Comparison of ENCODE assay signal across 10 cellular contexts in the genomic region with DNA sequence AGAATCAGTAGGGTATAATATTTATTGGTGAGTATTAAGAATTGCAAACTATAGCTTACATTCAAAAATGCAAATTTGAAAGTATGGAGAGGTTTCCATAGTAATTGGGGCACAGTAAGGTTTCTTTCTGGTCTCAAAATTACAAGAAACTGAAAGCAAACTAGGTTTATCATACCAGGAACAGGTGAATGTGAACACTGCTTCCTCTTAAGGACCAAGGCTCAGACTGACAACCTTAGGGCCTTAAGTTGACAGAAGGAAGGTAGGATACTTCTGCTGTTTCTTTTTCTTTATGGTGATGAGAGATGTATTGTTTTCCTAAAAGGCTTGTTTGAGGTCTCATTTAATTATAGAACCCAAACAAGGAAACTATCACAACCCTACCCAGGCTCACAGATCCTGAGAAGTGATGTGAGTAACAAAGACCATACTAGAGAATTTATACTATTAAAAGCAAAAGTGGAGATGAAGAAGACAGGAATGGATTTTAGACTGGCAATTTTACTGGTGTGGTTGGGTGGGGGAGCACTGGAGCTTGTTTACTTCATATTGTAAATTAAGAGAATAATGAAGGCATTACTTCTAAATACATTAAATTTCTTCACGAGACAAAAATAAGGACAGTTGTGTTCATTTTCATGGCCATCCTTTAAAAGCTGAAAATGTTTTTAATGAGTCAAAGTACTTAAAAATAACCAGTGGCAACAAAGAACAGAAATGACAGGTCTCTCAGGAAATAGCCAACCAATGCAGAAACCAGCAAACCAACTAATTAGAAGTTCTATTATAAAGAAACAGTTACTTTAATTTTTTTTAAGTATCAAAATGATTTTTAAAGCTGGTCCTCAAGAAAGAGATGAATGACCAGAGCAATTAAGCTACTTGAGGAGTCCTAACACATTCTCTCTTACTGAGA. TPM values are rescaled to one million over a fixed set of nuclear protein-coding genes. Genes with fewer than 3 reads are reported as not detected.
DNase-seq lines count a peak whose midpoint lies in the region; ATAC-seq and TF ChIP-seq lines count a peak whose summit lies in the region.
"Had no signal": no experiment of that assay in that cellular context is flagged by ENCODE, and none has a peak within 500 bp of the region (broad histone marks: within the 10 kb centered on the region; RNA-seq: fewer than 3 reads in every experiment).

No MANE protein-coding gene starts in this region.

- H3K36me3 Mint-ChIP-seq in activated naive CD4-positive, alpha-beta T cell treated with anti-CD3 and anti-CD28 coated beads for 36 hours (ENCODE audit: low read depth): peaks cover 12% of the 10 kb centered on the region
- peaks cover 29% of the 10 kb centered on the region for H3K36me3 Mint-ChIP-seq in activated naive CD8-positive, alpha-beta T cell treated with anti-CD3 and anti-CD28 coated beads, Interleukin-2, amount 10 ng/mL, durations not matched to agents 7 days and 5 days
- H3K36me3 Mint-ChIP-seq in Calu3 (ENCODE audit: insufficient read depth, unreplicated experiment): peaks cover 14% of the 10 kb centered on the region

- peak overlapping the region; percentile 84 for H3K27ac Mint-ChIP-seq in activated naive CD4-positive, alpha-beta T cell treated with anti-CD3 and anti-CD28 coated beads for 36 hours
- peak overlapping the region; percentile 80 for H3K27ac Mint-ChIP-seq in activated naive CD8-positive, alpha-beta T cell treated with anti-CD3 and anti-CD28 coated beads, Interleukin-2, amount 10 ng/mL, durations not matched to agents 7 days and 5 days
- no peak overlapping the region for H3K27ac Mint-ChIP-seq in Calu3 (ENCODE audit: unreplicated experiment)

- peak; percentile 78 for ATAC-seq in HG02884 (IDR thresholded peaks at IDR 0.05; ENCODE audit: unreplicated experiment)
- peak; percentile 87 for ATAC-seq in activated naive CD8-positive, alpha-beta T cell treated with anti-CD3 and anti-CD28 coated beads, Interleukin-2, amount 10 ng/mL, durations not matched to agents 7 days and 5 days (ENCODE audit: low read depth)

- H3K4me1 Mint-ChIP-seq in activated naive CD4-positive, alpha-beta T cell treated with anti-CD3 and anti-CD28 coated beads for 36 hours (ENCODE audit: low read depth): peaks cover 71% of the 10 kb centered on the region
- peaks cover 37% of the 10 kb centered on the region for H3K4me1 Mint-ChIP-seq in activated naive CD8-positive, alpha-beta T cell treated with anti-CD3 and anti-CD28 coated beads, Interleukin-2, amount 10 ng/mL, durations not matched to agents 7 days and 5 days
- H3K4me1 Mint-ChIP-seq in Calu3 (ENCODE audit: low read depth, unreplicated experiment): peaks cover 40% of the 10 kb centered on the region

- H3K36me3 ChIP-seq in subcutaneous abdominal adipose tissue (ENCODE audit: control insufficient read depth in 5 of 5, insufficient read depth in 5 of 5, low read length in 5 of 5) (peaks cover 6 to 19% (median 11%) of the 10 kb centered on the region in 5 donors), A673 (ENCODE audit: insufficient read depth, low read length, poor library complexity, severe bottlenecking) (peaks cover 13% of the 10 kb centered on the region)

- no peaks in the 10 kb centered on the region for H3K27me3 Mint-ChIP-seq in activated naive CD4-positive, alpha-beta T cell treated with anti-CD3 and anti-CD28 coated beads for 36 hours (ENCODE audit: low read depth)
- H3K27me3 Mint-ChIP-seq in activated naive CD8-positive, alpha-beta T cell treated with anti-CD3 and anti-CD28 coated beads, Interleukin-2, amount 10 ng/mL, durations not matched to agents 7 days and 5 days: no peaks in the 10 kb centered on the region
- H3K27me3 Mint-ChIP-seq in Calu3 (ENCODE audit: unreplicated experiment): no peaks in the 10 kb centered on the region

- no peaks in the 10 kb centered on the region for H3K9me3 Mint-ChIP-seq in activated naive CD4-positive, alpha-beta T cell treated with anti-CD3 and anti-CD28 coated beads for 36 hours
- no peaks in the 10 kb centered on the region for H3K9me3 Mint-ChIP-seq in activated naive CD8-positive, alpha-beta T cell treated with anti-CD3 and anti-CD28 coated beads, Interleukin-2, amount 10 ng/mL, durations not matched to agents 7 days and 5 days
- H3K9me3 Mint-ChIP-seq in Calu3 (ENCODE audit: low read depth, unreplicated experiment): no peaks in the 10 kb centered on the region
- H3K9me3 Mint-ChIP-seq: neural crest cell had no signal

- H3K4me1 ChIP-seq in subcutaneous abdominal adipose tissue (ENCODE audit: control insufficient read depth in 5 of 5, insufficient read depth in 5 of 5, low read length in 5 of 5) (peaks cover 0 to 17% (median 13%) of the 10 kb centered on the region in 5 donors), A673 (ENCODE audit: insufficient read depth, low read length, poor library complexity, severe bottlenecking) (peaks cover 12% of the 10 kb centered on the region)

- intact Hi-C loops in activated naive CD4-positive, alpha-beta T cell treated with anti-CD3 and anti-CD28 coated beads for 36 hours (cut with micrococcal nuclease): loop anchor here (1.0 to 10.0 kb wide), 6 partner anchors 22 to 638 kb away; partner anchors contain the start of genes ARFGEF2, CSE1L, PREX1 and STAU1
- intact Hi-C loops in A673 (cut with micrococcal nuclease; ENCODE audit: unreplicated experiment) (no loop called here), Calu3 (cut with micrococcal nuclease; ENCODE audit: unreplicated experiment) (no loop called here)

- H3K27me3 ChIP-seq in subcutaneous abdominal adipose tissue (ENCODE audit: control insufficient read depth in 5 of 5, insufficient read depth in 4 of 5, low read length in 5 of 5) (no peaks in the 10 kb centered on the region), A673 (replicated peaks; ENCODE audit: insufficient read depth, low read depth, low read length, poor library complexity) (no peaks in the 10 kb centered on the region)

- no TSS peak for BruUV-seq in A673 (replicated peaks; lab: Mats Ljungman, UMichigan)
- BruUV-seq in Calu3 (replicated peaks; lab: Mats Ljungman, UMichigan): no TSS peak

- CTCF ChIA-PET in activated naive CD4-positive, alpha-beta T cell treated with anti-CD3 and anti-CD28 coated beads for 36 hours (lab: Charles Lee): interaction anchor here (0.6 to 3.4 kb wide), 7 partner anchors 20 to 50 kb away, joined by 3 to 20 read pairs (median 5); no protein-coding TSS in a partner anchor
- CTCF ChIA-PET in A673 (lab: Charles Lee): no interaction called here
- CTCF ChIA-PET in Calu3 (lab: Charles Lee): interaction anchor here (0.5 to 1.2 kb wide), 3 partner anchors 13 to 50 kb away, joined by 3 to 5 read pairs (median 3); no protein-coding TSS in a partner anchor

- no peak overlapping the region for H3K9ac ChIP-seq in subcutaneous abdominal adipose tissue (ENCODE audit: low read length in 5 of 5)

- DNase-seq in activated naive CD4-positive, alpha-beta T cell treated with anti-CD3 and anti-CD28 coated beads for 36 hours: no peak
- DNase-seq in activated naive CD4-positive, alpha-beta T cell treated with Interleukin-2 at 50 U/mL for 16 hours: no peak
- DNase-seq in activated naive CD8-positive, alpha-beta T cell treated with anti-CD3 and anti-CD28 coated beads, Interleukin-2, amount 10 ng/mL, durations not matched to agents 7 days and 5 days: no peak
- DNase-seq in A673 (ENCODE audit: low spot score) (no peak), hepatic stellate cell (ENCODE audit: low spot score) (no peak), Calu3 (no peak)
- DNase-seq: Karpas-422 had no signal

- H3K27ac ChIP-seq in subcutaneous abdominal adipose tissue (ENCODE audit: low read depth, low read length): peak overlapping the region; percentile 2
- no peak overlapping the region for H3K27ac ChIP-seq in A673 (ENCODE audit: low read depth, low read length, poor library complexity, severe bottlenecking)

- POLR2A ChIA-PET in activated naive CD8-positive, alpha-beta T cell treated with anti-CD3 and anti-CD28 coated beads, Interleukin-2, amount 10 ng/mL, durations not matched to agents 7 days and 5 days (lab: Charles Lee): interaction anchor here (0.5 to 2.8 kb wide), 5 partner anchors 13 to 52 kb away, joined by 3 to 20 read pairs (median 6); partner anchors contain the start of genes DDX27 and STAU1
- POLR2A ChIA-PET in A673 (lab: Charles Lee; ENCODE audit: low non-redundant PET): no interaction called here

- no peaks in the 10 kb centered on the region for H3K9me3 ChIP-seq in subcutaneous abdominal adipose tissue (ENCODE audit: control insufficient read depth in 5 of 5, low read length in 5 of 5)
- no peaks in the 10 kb centered on the region for H3K9me3 ChIP-seq in A673 (ENCODE audit: low read depth, low read length, poor library complexity, severe bottlenecking)

- TF ChIP-seq CTCF in A673 (conservative IDR thresholded peaks at IDR 0.05; ENCODE audit: low read depth, low read length): no peak
- TF ChIP-seq CTCF in Calu3 (IDR thresholded peaks at IDR 0.05; ENCODE audit: unreplicated experiment): no peak

- no peak overlapping the region for H3K4me3 ChIP-seq in subcutaneous abdominal adipose tissue (ENCODE audit: low read depth in 1 of 5, low read length in 5 of 5)
- no peak overlapping the region for H3K4me3 ChIP-seq in A673 (ENCODE audit: low read depth, low read length, poor library complexity, severe bottlenecking)

- H3K4me3 Mint-ChIP-seq in activated naive CD4-positive, alpha-beta T cell treated with anti-CD3 and anti-CD28 coated beads for 36 hours: peak overlapping the region; percentile 48
- peak overlapping the region; percentile 76 for H3K4me3 Mint-ChIP-seq in activated naive CD8-positive, alpha-beta T cell treated with anti-CD3 and anti-CD28 coated beads, Interleukin-2, amount 10 ng/mL, durations not matched to agents 7 days and 5 days
- H3K4me3 Mint-ChIP-seq in Calu3 (ENCODE audit: low read depth, unreplicated experiment): no peak overlapping the region
- H3K4me3 Mint-ChIP-seq: neural crest cell had no signal

RNA-seq across cellular contexts. Expression of gene STAU1, which starts 21.3 kb away (rescaled TPM):
- 10 to 100 TPM; 50.6 to 54.4 TPM for total RNA-seq in activated naive CD4-positive, alpha-beta T cell treated with anti-CD3 and anti-CD28 coated beads for 36 hours
- total RNA-seq in activated naive CD8-positive, alpha-beta T cell treated with anti-CD3 and anti-CD28 coated beads, Interleukin-2, amount 10 ng/mL, durations not matched to agents 7 days and 5 days: 10 to 100 TPM; 52.5 to 54.2 TPM
- 96.2 and 104 TPM in 2 replicates for total RNA-seq in A673 (2021)
- total RNA-seq in Calu3 (2022): 147 and 155 TPM in 2 replicates

RNA-seq across cellular contexts. Expression of gene DDX27, which starts 52.4 kb away (rescaled TPM):
- 10 to 100 TPM; 40.6 to 41.2 TPM for total RNA-seq in activated naive CD4-positive, alpha-beta T cell treated with anti-CD3 and anti-CD28 coated beads for 36 hours
- total RNA-seq in activated naive CD8-positive, alpha-beta T cell treated with anti-CD3 and anti-CD28 coated beads, Interleukin-2, amount 10 ng/mL, durations not matched to agents 7 days and 5 days: 10 to 100 TPM; 46.1 to 47.6 TPM
- 62.4 and 62.9 TPM in 2 replicates for total RNA-seq in A673 (2021)
- 87.3 and 96.0 TPM in 2 replicates for total RNA-seq in Calu3 (2022)
